In genomic region chr15:88438181-88438580, GRCh38 we compare ENCODE assay signal across 21 cellular contexts.
"Had no signal": no experiment of that assay in that cellular context is flagged by ENCODE, and none has a peak within 500 bp of the region (broad histone marks: within the 10 kb centered on the region; RNA-seq: fewer than 3 reads in every experiment).

No MANE protein-coding gene starts in this region.

- H2AFZ ChIP-seq: PC-9 had no signal

- H3K27ac ChIP-seq: PC-9, Peyer's patch, SJCRH30 had no signal

- DNase-seq: KBM-7, NCI-H1092, NCI-H1105 treated with DMSO at 0.1 percent for 48 hours, NCI-H1417 treated with DMSO at 0.1 percent for 48 hours, NCI-H146, NCI-H1694 treated with DMSO at 0.1 percent for 48 hours, NCI-H1930, NCI-H2081, NCI-H2107, NCI-H2227 treated with DMSO at 0.1 percent for 48 hours, NCI-H524, NCI-H526 treated with DMSO at 0.1 percent for 48 hours, NCI-H748 treated with DMSO at 0.1 percent for 48 hours, OCI-M1, PC-9, Peyer's patch, SHP77 treated with DMSO at 0.1 percent for 48 hours, SJCRH30, SW 1271, T-cell had no signal

- H3K4me1 ChIP-seq: Peyer's patch had no signal

- H3K4me3 ChIP-seq: PC-9, Peyer's patch, SJCRH30 had no signal

- H3K9me3 ChIP-seq: Peyer's patch, SJCRH30 had no signal

- H3K27me3 ChIP-seq: Peyer's patch, SJCRH30 had no signal

- H3K36me3 ChIP-seq: Peyer's patch, SJCRH30 had no signal

- ATAC-seq: Right ventricle myocardium inferior, T-cell had no signal

- H3K4me2 ChIP-seq: PC-9 had no signal
